In genomic region chr5:2905741-2906140, GRCh38 we compare ENCODE assay signal across 25 cellular contexts.
"Had no signal": no experiment of that assay in that cellular context is flagged by ENCODE, and none has a peak within 500 bp of the region (broad histone marks: within the 10 kb centered on the region; RNA-seq: fewer than 3 reads in every experiment).

No MANE protein-coding gene starts in this region.

- H3K27me3 Mint-ChIP-seq: naive thymus-derived CD4-positive, alpha-beta T cell; natural killer cell treated with Interleukin-12 subunit alpha and Interleukin-12 subunit beta and Interleukin-15 and Interleukin-18, amount 100 ng/mL, for 72 hours; stimulated activated naive B cell treated with anti-CD40 and anti-IgM and Interleukin-4, amounts not matched to agents 10 μg/mL and 1 μg/mL and 100 μg/mL, for 72 hours had no signal

- H3K4me1 ChIP-seq: heart right ventricle, left ventricle myocardium inferior, right atrium auricular region, right lobe of liver, suprapubic skin, tibial nerve, vagina had no signal

- DNase-seq: heart right ventricle; hippocampal formation; kidney; left colon; left ventricle myocardium inferior; mesendoderm; midbrain; mucosa of descending colon; naive thymus-derived CD4-positive, alpha-beta T cell; nucleus accumbens; ovary; stimulated activated CD4-positive, alpha-beta T cell treated with anti-CD3 and anti-CD28 coated beads, Interleukin-1b, Interleukin-23, amount 100 ng/mL, for 48 hours; stimulated activated CD4-positive, alpha-beta T cell treated with anti-CD3 and anti-CD28 coated beads, Interleukin-4, amount 100 ng/mL, for 1 hour; stimulated activated naive B cell treated with anti-CD40 and anti-IgM and Interleukin-4, amounts not matched to agents 10 μg/mL and 1 μg/mL and 100 μg/mL, for 72 hours; stimulated activated naive CD8-positive, alpha-beta T cell treated with anti-CD3 and anti-CD28 coated beads, Interleukin-15, Interleukin-2, amounts not matched to agents 100 U/mL and 50 U/mL, for 24 hours had no signal

- H3K4me1 Mint-ChIP-seq: naive thymus-derived CD4-positive, alpha-beta T cell; stimulated activated naive B cell treated with anti-CD40 and anti-IgM and Interleukin-4, amounts not matched to agents 10 μg/mL and 1 μg/mL and 100 μg/mL, for 72 hours had no signal

- H3K9me3 ChIP-seq: ovary, right atrium auricular region, right lobe of liver, suprapubic skin, vagina had no signal

- H3K4me3 ChIP-seq: heart right ventricle, left ventricle myocardium inferior, lung, mucosa of descending colon, ovary, right atrium auricular region, right lobe of liver, smooth muscle cell, suprapubic skin, tibial nerve, vagina had no signal

- H3K36me3 ChIP-seq: heart right ventricle, left ventricle myocardium inferior, ovary, right atrium auricular region, right lobe of liver, suprapubic skin, tibial nerve, vagina had no signal

- H3K4me2 ChIP-seq: smooth muscle cell had no signal

- H3K27me3 ChIP-seq: ovary, right atrium auricular region, right lobe of liver, suprapubic skin, tibial nerve, vagina had no signal

- H3K4me3 Mint-ChIP-seq: naive thymus-derived CD4-positive, alpha-beta T cell; natural killer cell treated with Interleukin-12 subunit alpha and Interleukin-12 subunit beta and Interleukin-15 and Interleukin-18, amount 100 ng/mL, for 72 hours; stimulated activated naive B cell treated with anti-CD40 and anti-IgM and Interleukin-4, amounts not matched to agents 10 μg/mL and 1 μg/mL and 100 μg/mL, for 72 hours; type B pancreatic cell had no signal

- H3K27ac Mint-ChIP-seq: naive thymus-derived CD4-positive, alpha-beta T cell; natural killer cell treated with Interleukin-12 subunit alpha and Interleukin-12 subunit beta and Interleukin-15 and Interleukin-18, amount 100 ng/mL, for 72 hours; progenitor cell of endocrine pancreas; stimulated activated naive B cell treated with anti-CD40 and anti-IgM and Interleukin-4, amounts not matched to agents 10 μg/mL and 1 μg/mL and 100 μg/mL, for 72 hours; type B pancreatic cell had no signal

- H3K36me3 Mint-ChIP-seq: stimulated activated naive B cell treated with anti-CD40 and anti-IgM and Interleukin-4, amounts not matched to agents 10 μg/mL and 1 μg/mL and 100 μg/mL, for 72 hours; type B pancreatic cell had no signal

- H3K9me3 Mint-ChIP-seq: type B pancreatic cell had no signal

- H3K27ac ChIP-seq: heart right ventricle, left ventricle myocardium inferior, ovary, right atrium auricular region, right lobe of liver, suprapubic skin, tibial nerve, vagina had no signal
